1 cellular context compared by ENCODE assay signal in genomic region chr1:51736702-51737101, GRCh38.
TF ChIP-seq lines count a peak whose summit lies in the region.

No MANE protein-coding gene starts in this region.

TF ChIP-seq in K562, 482 proteins besides CTCF, POLR2A, EP300 and RAD21 (continued from another document and continues in another):
- TF ChIP-seq ZNF609 (CRISPR knock-in tag; IDR thresholded peaks at IDR 0.05; ENCODE audit: borderline replicate concordance) (no peak), ZNF707 (CRISPR knock-in tag; conservative IDR thresholded peaks at IDR 0.05) (no peak), ZNF146 (CRISPR knock-in tag; IDR thresholded peaks at IDR 0.05; ENCODE audit: unreplicated experiment) (no peak), MYC (IDR thresholded peaks at IDR 0.05; ENCODE audit: low read depth, low read length) (peak; percentile 39; the same call in 1 of the 2 replicates), MYC (CRISPR knock-in tag; IDR thresholded peaks at IDR 0.05; ENCODE audit: borderline replicate concordance, low read depth) (no peak), PBX2 (CRISPR knock-in tag; IDR thresholded peaks at IDR 0.05; ENCODE audit: low read depth) (no peak), PBX2 (tag; conservative IDR thresholded peaks at IDR 0.05; ENCODE audit: low read depth) (0 out of 2 replicates have a peak, but pooled peaks have one; percentile 44), RBM34 (IDR thresholded peaks at IDR 0.05; ENCODE audit: borderline replicate concordance, insufficient read depth, low read length) (no peak), MAFK (IDR thresholded peaks at IDR 0.05; ENCODE audit: low read length) (peak; percentile 48; the same call in 1 of the 2 replicates), ZBTB17 (CRISPR knock-in tag; IDR thresholded peaks at IDR 0.05) (no peak), SAP30 (IDR thresholded peaks at IDR 0.05; ENCODE audit: borderline replicate concordance, insufficient read depth, low read depth, low read length, poor library complexity, severe bottlenecking) (no peak), PCBP1 (IDR thresholded peaks at IDR 0.05; ENCODE audit: low read depth, low read length, poor library complexity, severe bottlenecking) (no peak), ZNF511 (CRISPR knock-in tag; IDR thresholded peaks at IDR 0.05) (no peak), RCOR1 (IDR thresholded peaks at IDR 0.05; ENCODE audit: borderline replicate concordance in 1 of 2, low read depth in 2 of 2, low read length in 2 of 2) (peak; percentile 11 to 67; a peak in 2 of 4 replicates), TEAD4 (IDR thresholded peaks at IDR 0.05; ENCODE audit: low read length) (peak; percentile 58), TEAD4 (CRISPR knock-in tag; IDR thresholded peaks at IDR 0.05; ENCODE audit: borderline replicate concordance) (no peak), PYGO2 (tag; IDR thresholded peaks at IDR 0.05) (no peak), HDAC1 (IDR thresholded peaks at IDR 0.05) (peak in 1 of 2 experiments; percentile 62; a peak in 2 of 4 replicates), NCOA2 (IDR thresholded peaks at IDR 0.05; ENCODE audit: partially characterized antibody in 2 of 2) (peak in 1 of 2 experiments; percentile 70), TGIF2 (CRISPR knock-in tag; IDR thresholded peaks at IDR 0.05) (no peak), MIER1 (IDR thresholded peaks at IDR 0.05; ENCODE audit: low read depth) (no peak), SMAD2 (IDR thresholded peaks at IDR 0.05; ENCODE audit: low read depth, low read length) (no peak), ZNF140 (CRISPR knock-in tag; IDR thresholded peaks at IDR 0.05) (no peak), KDM1A (IDR thresholded peaks at IDR 0.05) (0 out of 4 replicates have a peak, but pooled peaks of 1 of the 2 experiments have one; percentile 21), THRAP3 (IDR thresholded peaks at IDR 0.05; ENCODE audit: borderline replicate concordance) (no peak), CGGBP1 (CRISPR knock-in tag; IDR thresholded peaks at IDR 0.05) (no peak), TAF7 (tag; IDR thresholded peaks at IDR 0.05) (no peak), SMARCA4 (IDR thresholded peaks at IDR 0.05) (peak; percentile 71), MNT (conservative IDR thresholded peaks at IDR 0.05) (peak in 1 of 2 experiments; percentile 51; a peak in 2 of 4 replicates), CCNT2 (IDR thresholded peaks at IDR 0.05; ENCODE audit: borderline replicate concordance, extremely low read depth, insufficient read length, low read depth, low read length) (no peak), ZFP36 (IDR thresholded peaks at IDR 0.05; ENCODE audit: low read depth, low read length, partially characterized antibody) (no peak), TBL1XR1 (IDR thresholded peaks at IDR 0.05; ENCODE audit: low read length in 2 of 2) (peak in 1 of 2 experiments; percentile 21; a peak in 1 of 4 replicates), ETV6 (IDR thresholded peaks at IDR 0.05; ENCODE audit: borderline replicate concordance in 1 of 2, low read depth in 2 of 2, low read length in 1 of 2) (no peak), ETV6 (CRISPR knock-in tag; IDR thresholded peaks at IDR 0.05; ENCODE audit: borderline replicate concordance) (no peak), KAT2B (IDR thresholded peaks at IDR 0.05; ENCODE audit: low read depth, low read length) (no peak), SMARCC2 (IDR thresholded peaks at IDR 0.05; ENCODE audit: low read depth) (peak; percentile 26; the same call in 1 of the 2 replicates), DNMT1 (IDR thresholded peaks at IDR 0.05) (no peak), SOX6 (IDR thresholded peaks at IDR 0.05) (peak; percentile 55; the same call in 1 of the 2 replicates), STAT5A (IDR thresholded peaks at IDR 0.05; ENCODE audit: borderline replicate concordance, low read length) (peak; percentile 20; the same call in 1 of the 2 replicates), NFIX (CRISPR knock-in tag; IDR thresholded peaks at IDR 0.05; ENCODE audit: low read depth) (peak; percentile 92), TFAP4 (CRISPR knock-in tag; IDR thresholded peaks at IDR 0.05; ENCODE audit: borderline replicate concordance) (no peak), ZNF212 (CRISPR knock-in tag; IDR thresholded peaks at IDR 0.05) (no peak), ZNF766 (CRISPR knock-in tag; conservative IDR thresholded peaks at IDR 0.05) (peak; percentile 64)
- TF ChIP-seq, protein P1, sequence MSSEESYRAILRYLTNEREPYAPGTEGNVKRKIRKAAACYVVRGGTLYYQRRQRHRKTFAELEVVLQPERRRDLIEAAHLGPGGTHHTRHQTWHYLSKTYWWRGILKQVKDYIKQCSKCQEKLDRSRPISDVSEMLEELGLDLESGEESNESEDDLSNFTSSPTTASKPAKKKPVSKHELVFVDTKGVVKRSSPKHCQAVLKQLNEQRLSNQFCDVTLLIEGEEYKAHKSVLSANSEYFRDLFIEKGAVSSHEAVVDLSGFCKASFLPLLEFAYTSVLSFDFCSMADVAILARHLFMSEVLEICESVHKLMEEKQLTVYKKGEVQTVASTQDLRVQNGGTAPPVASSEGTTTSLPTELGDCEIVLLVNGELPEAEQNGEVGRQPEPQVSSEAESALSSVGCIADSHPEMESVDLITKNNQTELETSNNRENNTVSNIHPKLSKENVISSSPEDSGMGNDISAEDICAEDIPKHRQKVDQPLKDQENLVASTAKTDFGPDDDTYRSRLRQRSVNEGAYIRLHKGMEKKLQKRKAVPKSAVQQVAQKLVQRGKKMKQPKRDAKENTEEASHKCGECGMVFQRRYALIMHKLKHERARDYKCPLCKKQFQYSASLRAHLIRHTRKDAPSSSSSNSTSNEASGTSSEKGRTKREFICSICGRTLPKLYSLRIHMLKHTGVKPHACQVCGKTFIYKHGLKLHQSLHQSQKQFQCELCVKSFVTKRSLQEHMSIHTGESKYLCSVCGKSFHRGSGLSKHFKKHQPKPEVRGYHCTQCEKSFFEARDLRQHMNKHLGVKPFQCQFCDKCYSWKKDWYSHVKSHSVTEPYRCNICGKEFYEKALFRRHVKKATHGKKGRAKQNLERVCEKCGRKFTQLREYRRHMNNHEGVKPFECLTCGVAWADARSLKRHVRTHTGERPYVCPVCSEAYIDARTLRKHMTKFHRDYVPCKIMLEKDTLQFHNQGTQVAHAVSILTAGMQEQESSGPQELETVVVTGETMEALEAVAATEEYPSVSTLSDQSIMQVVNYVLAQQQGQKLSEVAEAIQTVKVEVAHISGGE (CRISPR knock-in tag; IDR thresholded peaks at IDR 0.05): no peak
- TF ChIP-seq, protein P2, sequence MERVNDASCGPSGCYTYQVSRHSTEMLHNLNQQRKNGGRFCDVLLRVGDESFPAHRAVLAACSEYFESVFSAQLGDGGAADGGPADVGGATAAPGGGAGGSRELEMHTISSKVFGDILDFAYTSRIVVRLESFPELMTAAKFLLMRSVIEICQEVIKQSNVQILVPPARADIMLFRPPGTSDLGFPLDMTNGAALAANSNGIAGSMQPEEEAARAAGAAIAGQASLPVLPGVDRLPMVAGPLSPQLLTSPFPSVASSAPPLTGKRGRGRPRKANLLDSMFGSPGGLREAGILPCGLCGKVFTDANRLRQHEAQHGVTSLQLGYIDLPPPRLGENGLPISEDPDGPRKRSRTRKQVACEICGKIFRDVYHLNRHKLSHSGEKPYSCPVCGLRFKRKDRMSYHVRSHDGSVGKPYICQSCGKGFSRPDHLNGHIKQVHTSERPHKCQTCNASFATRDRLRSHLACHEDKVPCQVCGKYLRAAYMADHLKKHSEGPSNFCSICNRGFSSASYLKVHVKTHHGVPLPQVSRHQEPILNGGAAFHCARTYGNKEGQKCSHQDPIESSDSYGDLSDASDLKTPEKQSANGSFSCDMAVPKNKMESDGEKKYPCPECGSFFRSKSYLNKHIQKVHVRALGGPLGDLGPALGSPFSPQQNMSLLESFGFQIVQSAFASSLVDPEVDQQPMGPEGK (CRISPR knock-in tag; IDR thresholded peaks at IDR 0.05; ENCODE audit: borderline replicate concordance): no peak
- TF ChIP-seq, protein P3, sequence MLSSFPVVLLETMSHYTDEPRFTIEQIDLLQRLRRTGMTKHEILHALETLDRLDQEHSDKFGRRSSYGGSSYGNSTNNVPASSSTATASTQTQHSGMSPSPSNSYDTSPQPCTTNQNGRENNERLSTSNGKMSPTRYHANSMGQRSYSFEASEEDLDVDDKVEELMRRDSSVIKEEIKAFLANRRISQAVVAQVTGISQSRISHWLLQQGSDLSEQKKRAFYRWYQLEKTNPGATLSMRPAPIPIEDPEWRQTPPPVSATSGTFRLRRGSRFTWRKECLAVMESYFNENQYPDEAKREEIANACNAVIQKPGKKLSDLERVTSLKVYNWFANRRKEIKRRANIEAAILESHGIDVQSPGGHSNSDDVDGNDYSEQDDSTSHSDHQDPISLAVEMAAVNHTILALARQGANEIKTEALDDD (IDR thresholded peaks at IDR 0.05): peak; percentile 93
